ENCODE assay signal across 11 cellular contexts in the genomic region with DNA sequence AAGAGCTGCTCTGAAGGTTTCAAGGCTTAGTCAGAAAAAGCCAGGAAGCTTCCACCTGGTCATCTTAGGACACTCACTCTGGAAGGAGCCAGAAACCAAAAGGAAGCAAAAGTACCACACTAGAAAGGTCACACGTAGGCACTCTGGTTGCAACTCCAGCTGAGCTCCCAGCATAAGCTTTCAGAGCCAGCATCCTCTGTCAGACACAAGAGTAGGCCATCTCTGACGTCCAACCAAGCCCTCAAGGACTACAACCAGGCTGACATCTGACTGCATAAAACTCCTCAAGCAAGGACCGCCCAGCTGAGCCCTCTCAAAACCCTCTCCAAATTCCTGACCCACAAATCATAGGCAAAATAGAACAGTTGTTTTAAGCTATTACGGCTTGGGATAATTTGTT. TPM values are rescaled to one million over a fixed set of nuclear protein-coding genes. Genes with fewer than 3 reads are reported as not detected.
DNase-seq lines count a peak whose midpoint lies in the region; ATAC-seq and TF ChIP-seq lines count a peak whose summit lies in the region.
"Had no signal": no experiment of that assay in that cellular context is flagged by ENCODE, and none has a peak within 500 bp of the region (broad histone marks: within the 10 kb centered on the region; RNA-seq: fewer than 3 reads in every experiment).

No MANE protein-coding gene starts in this region.

- H3K9me3 ChIP-seq in left lung, result no peaks in the 10 kb centered on the region
- H3K9me3 ChIP-seq in thoracic aorta, result no peaks in the 10 kb centered on the region

- H3K4me3 ChIP-seq in astrocyte of the spinal cord (ENCODE audit: low read depth, low read length) (no peak overlapping the region), left lung (no peak overlapping the region), thoracic aorta (peak overlapping the region; percentile 51)
- H3K4me3 ChIP-seq: cardiac muscle cell had no signal

- ATAC-seq in left lung (peak; percentile 83), thoracic aorta (ENCODE audit: insufficient number of reproducible peaks, low FRiP score, low read depth) (peak; percentile 67), GM21381 (IDR thresholded peaks at IDR 0.05; ENCODE audit: unreplicated experiment) (no peak), GM21737 (IDR thresholded peaks at IDR 0.05; ENCODE audit: unreplicated experiment) (no peak)

- in situ Hi-C loops in astrocyte of the spinal cord (cut with HindIII; ENCODE audit: low sequenced_read_pairs), result no loop called here

- H3K36me3 ChIP-seq in left lung, result peaks cover 0 to 3% of the 10 kb centered on the region in 2 donors
- no peaks in the 10 kb centered on the region for H3K36me3 ChIP-seq in thoracic aorta
- H3K36me3 ChIP-seq: cardiac muscle cell had no signal

- no peaks in the 10 kb centered on the region for H3K27me3 ChIP-seq in left lung
- H3K27me3 ChIP-seq in thoracic aorta (replicated peaks; ENCODE audit: insufficient read depth), result no peaks in the 10 kb centered on the region
- H3K27me3 ChIP-seq: cardiac muscle cell had no signal

- peak overlapping the region; percentile 72 to 74 for H3K27ac ChIP-seq in left lung
- peak overlapping the region; percentile 72 to 84 for H3K27ac ChIP-seq in thoracic aorta
- H3K27ac ChIP-seq: cardiac muscle cell had no signal

- DNase-seq in NCI-H510A treated with DMSO at 0.1 percent for 48 hours (lab: John Stamatoyannopoulos, UW), result peak; percentile 80
- DNase-seq in NCI-H510A (lab: John Stamatoyannopoulos, UW), result no peak
- peak; percentile 35 for DNase-seq in astrocyte of the spinal cord (ENCODE audit: low read depth, low spot score)
- peak in 1 of 2 donors; percentile 77 for DNase-seq in left lung
- no peak for DNase-seq in thoracic aorta (ENCODE audit: low spot score)
- DNase-seq in anterior cingulate cortex (lab: John Stamatoyannopoulos, UW), result no peak
- DNase-seq: 8988T, islet precursor cell had no signal

- H3K4me1 ChIP-seq in left lung (peaks cover 42 to 89% of the 10 kb centered on the region in 2 donors), thoracic aorta (ENCODE audit: control insufficient read depth in 1 of 2, low read depth in 2 of 2) (peaks cover 59 to 95% of the 10 kb centered on the region in 2 donors)

- intact Hi-C loops in left lung (cut with DNase I), result no loop called here

- TF ChIP-seq CTCF in astrocyte of the spinal cord (IDR thresholded peaks at IDR 0.05; ENCODE audit: low read depth, low read length) (no peak), left lung (IDR thresholded peaks at IDR 0.05) (no peak), thoracic aorta (IDR thresholded peaks at IDR 0.05) (no peak)

RNA-seq across cellular contexts. Expression of gene SH3BP5, which starts 12.8 kb away (rescaled TPM):
- total RNA-seq in left lung (10 to 100 TPM; 53.3 to 62.2 TPM), thoracic aorta (10 to 100 TPM; 47.2 to 82.4 TPM)

Comparison
In these comparisons a context has a peak if more than half of its experiments do, and no peak if none do; other contexts are left out.
1. DNase-seq: peak in NCI-H510A treated with DMSO at 0.1 percent for 48 hours (single experiment) and astrocyte of the spinal cord (single experiment); none in NCI-H510A (single experiment), thoracic aorta (single experiment) and anterior cingulate cortex (0 of 58).
2. ATAC-seq: peak in left lung (single experiment) and thoracic aorta (single experiment); none in GM21381 (single experiment) and GM21737 (single experiment).